22 cellular contexts compared by ENCODE assay signal in genomic region chr16:78118469-78119025, GRCh38.
"Had no signal": no experiment of that assay in that cellular context is flagged by ENCODE, and none has a peak within 500 bp of the region (broad histone marks: within the 10 kb centered on the region; RNA-seq: fewer than 3 reads in every experiment).

No MANE protein-coding gene starts in this region.

- H3K36me3 ChIP-seq: ovary had no signal

- DNase-seq: heart left ventricle; hypothalamus; islet precursor cell; mesendoderm; naive B cell; natural killer cell; ovary; stimulated activated CD4-positive, alpha-beta T cell treated with anti-CD3 and anti-CD28 coated beads, Interleukin-12 subunit alpha, Interleukin-12 subunit beta, amount 100 ng/mL, for 4 hours; stimulated activated CD4-positive, alpha-beta T cell treated with anti-CD3 and anti-CD28 coated beads, Interleukin-15, amount 100 ng/mL, for 24 hours; stimulated activated CD4-positive, alpha-beta T cell treated with anti-CD3 and anti-CD28 coated beads, Interleukin-2, amount 100 ng/mL, for 24 hours; stimulated activated CD4-positive, alpha-beta T cell treated with anti-CD3 and anti-CD28 coated beads, Interleukin-4, amount 100 ng/mL, for 1 hour; stimulated activated naive B cell treated with anti-CD40 and anti-IgM and Interleukin-4, amounts not matched to agents 10 μg/mL and 1 μg/mL and 100 μg/mL, for 72 hours; stimulated activated naive CD8-positive, alpha-beta T cell treated with anti-CD3 and anti-CD28 coated beads, Interleukin-15, Interleukin-2, amounts not matched to agents 100 U/mL and 50 U/mL, for 24 hours; stomach; tibial artery; trophoblast cell; upper lobe of right lung had no signal

- H3K27me3 ChIP-seq: heart left ventricle, ovary, right atrium auricular region, stomach, tibial artery, upper lobe of right lung had no signal

- H3K27ac ChIP-seq: heart left ventricle, ovary, right atrium auricular region, skin epidermis, stomach, thoracic aorta, tibial artery, upper lobe of right lung had no signal

- H3K9me3 ChIP-seq: heart left ventricle, ovary, right atrium auricular region, stomach, thoracic aorta, tibial artery, upper lobe of right lung had no signal

- H3K4me1 ChIP-seq: right atrium auricular region, upper lobe of right lung had no signal

- H3K4me3 ChIP-seq: heart left ventricle, lung, ovary, right atrium auricular region, skin epidermis, stomach, thoracic aorta, tibial artery, upper lobe of right lung had no signal

- ATAC-seq: heart left ventricle; natural killer cell; sciatic nerve; stimulated activated naive B cell treated with anti-CD40 and anti-IgM and Interleukin-4, amounts not matched to agents 10 μg/mL and 1 μg/mL and 100 μg/mL, for 72 hours; stimulated activated naive CD8-positive, alpha-beta T cell treated with anti-CD3 and anti-CD28 coated beads, Interleukin-15, Interleukin-2, amounts not matched to agents 100 U/mL and 50 U/mL, for 24 hours; upper lobe of right lung had no signal
